In the genomic region with DNA sequence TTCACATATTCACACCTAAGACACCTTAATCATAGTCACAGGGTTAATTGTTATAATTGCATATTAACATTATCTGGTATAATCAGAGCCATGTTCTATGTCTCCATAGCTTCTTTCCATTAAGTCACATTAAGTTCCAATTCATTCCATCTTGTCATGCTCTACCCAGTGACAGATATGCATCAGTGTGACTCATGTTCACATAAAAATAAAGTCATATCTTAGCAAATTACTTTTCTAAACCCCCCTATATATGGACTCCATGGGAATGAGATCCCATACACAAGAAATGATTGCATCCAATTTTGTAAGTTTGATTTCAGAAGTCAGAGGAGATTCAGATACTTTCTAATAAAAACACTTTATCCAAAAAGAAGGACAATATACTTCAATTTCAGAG, we compare ENCODE assay signal across 23 cellular contexts. TPM values are rescaled to one million over a fixed set of nuclear protein-coding genes. Genes with fewer than 3 reads are reported as not detected.
DNase-seq lines count a peak whose midpoint lies in the region; ATAC-seq, FAIRE-seq and TF ChIP-seq lines count a peak whose summit lies in the region.
"Had no signal": no experiment of that assay in that cellular context is flagged by ENCODE, and none has a peak within 500 bp of the region (broad histone marks: within the 10 kb centered on the region; RNA-seq: fewer than 3 reads in every experiment).

No MANE protein-coding gene starts in this region.

- TF ChIP-seq CTCF in K562 (IDR thresholded peaks at IDR 0.05 in 2 of 3, conservative IDR thresholded peaks at IDR 0.05 in 1 of 3; ENCODE audit: insufficient read depth in 2 of 3, low read depth in 1 of 3, low read length in 3 of 3), result no peak
- no peak for TF ChIP-seq CTCF in endothelial cell of umbilical vein (IDR thresholded peaks at IDR 0.05; ENCODE audit: extremely low read depth in 1 of 2, insufficient read depth in 1 of 2, low read depth in 1 of 2, low read length in 2 of 2)
- no peak for TF ChIP-seq CTCF in neural progenitor cell (IDR thresholded peaks at IDR 0.05)
- no peak for TF ChIP-seq CTCF in testis (IDR thresholded peaks at IDR 0.05)

- peaks cover 21% of the 10 kb centered on the region for H3K9me3 Mint-ChIP-seq in T-helper 2 cell treated with Interferon-gamma antibody and Interleukin-4, amounts not matched to agents 5 μg/mL and 100 μg/mL, for 36 hours
- peaks cover 7% of the 10 kb centered on the region for H3K9me3 Mint-ChIP-seq in natural killer cell treated with Interleukin-12 subunit alpha and Interleukin-12 subunit beta and Interleukin-15 and Interleukin-18, amount 100 ng/mL, for 72 hours
- H3K9me3 Mint-ChIP-seq in neural progenitor cell, result peaks cover 16% of the 10 kb centered on the region

- TF ChIP-seq RAD21 in K562 (CRISPR knock-in tag; conservative IDR thresholded peaks at IDR 0.05 in 1 of 2, IDR thresholded peaks at IDR 0.05 in 1 of 2), result no peak

- H3K4me2 ChIP-seq in K562 (ENCODE audit: insufficient read depth, low read length) (no peak overlapping the region), endothelial cell of umbilical vein (ENCODE audit: insufficient read depth, low read length) (no peak overlapping the region), neural progenitor cell (no peak overlapping the region)
- H3K4me2 ChIP-seq: A549, BLaER1, GM23338 had no signal

- H3K27ac Mint-ChIP-seq in T-helper 2 cell treated with Interferon-gamma antibody and Interleukin-4, amounts not matched to agents 5 μg/mL and 100 μg/mL, for 36 hours, result peak overlapping the region; percentile 58
- peak overlapping the region; percentile 24 to 27 for H3K27ac Mint-ChIP-seq in natural killer cell treated with Interleukin-12 subunit alpha and Interleukin-12 subunit beta and Interleukin-15 and Interleukin-18, amount 100 ng/mL, for 72 hours
- no peak overlapping the region for H3K27ac Mint-ChIP-seq in neural progenitor cell
- H3K27ac Mint-ChIP-seq: CD14-positive monocyte, GM23338, HFFc6 had no signal

- H3K9me3 ChIP-seq in K562 (replicated peaks; ENCODE audit: control insufficient read depth, insufficient read depth, low read depth, low read length) (no peaks in the 10 kb centered on the region), endothelial cell of umbilical vein (replicated peaks; ENCODE audit: control insufficient read depth, insufficient read depth, low read length) (no peaks in the 10 kb centered on the region), neural progenitor cell (ENCODE audit: low read depth) (peaks cover 6% of the 10 kb centered on the region), testis (no peaks in the 10 kb centered on the region)
- H3K9me3 ChIP-seq: A549 had no signal

- peaks cover 7% of the 10 kb centered on the region for H3K4me1 Mint-ChIP-seq in T-helper 2 cell treated with Interferon-gamma antibody and Interleukin-4, amounts not matched to agents 5 μg/mL and 100 μg/mL, for 36 hours (ENCODE audit: low read depth)
- peaks cover 12 to 13% of the 10 kb centered on the region in 2 donors for H3K4me1 Mint-ChIP-seq in natural killer cell treated with Interleukin-12 subunit alpha and Interleukin-12 subunit beta and Interleukin-15 and Interleukin-18, amount 100 ng/mL, for 72 hours (ENCODE audit: low read depth in 2 of 2)
- no peaks in the 10 kb centered on the region for H3K4me1 Mint-ChIP-seq in neural progenitor cell
- H3K4me1 Mint-ChIP-seq: CD14-positive monocyte, GM23338 had no signal

- H3K4me3 ChIP-seq in K562 (no peak overlapping the region), endothelial cell of umbilical vein (replicated peaks in 1 of 3; ENCODE audit: insufficient read depth in 1 of 3, low read depth in 1 of 3, low read length in 3 of 3) (no peak overlapping the region), neural progenitor cell (no peak overlapping the region), testis (no peak overlapping the region)
- H3K4me3 ChIP-seq: A549, BLaER1, GM12878, GM23338 had no signal

- CTCF ChIA-PET in K562 (lab: Yijun Ruan, JAX; ENCODE audit: low intra/inter-chr PET ratio), result no interaction called here
- CTCF ChIA-PET in endothelial cell of umbilical vein (lab: Charles Lee), result interaction anchor here (16.6 kb wide), 1 partner anchor 149 kb away, joined by 379 read pairs; no protein-coding TSS in a partner anchor

- BruUV-seq in K562 (replicated peaks; lab: Mats Ljungman, UMichigan), result no TSS peak
- no TSS peak for BruUV-seq in endothelial cell of umbilical vein (replicated peaks; lab: Mats Ljungman, UMichigan)

- no peak for FAIRE-seq in K562 (lab: Jason Lieb, UNC)
- FAIRE-seq in endothelial cell of umbilical vein (lab: Jason Lieb, UNC), result no peak
- FAIRE-seq: A549, GM12878, HTR-8/SVneo had no signal

- no peak overlapping the region for H3K9ac ChIP-seq in K562 (ENCODE audit: insufficient read depth in 1 of 2, low read depth in 2 of 2, low read length in 2 of 2)
- no peak overlapping the region for H3K9ac ChIP-seq in endothelial cell of umbilical vein (replicated peaks; ENCODE audit: extremely low read depth, insufficient read depth, low read length)
- no peak overlapping the region for H3K9ac ChIP-seq in neural progenitor cell
- H3K9ac ChIP-seq: BLaER1 had no signal

- no peak for TF ChIP-seq EP300 in K562 (IDR thresholded peaks at IDR 0.05; ENCODE audit: low read length)

- H3K27me3 ChIP-seq in K562 (ENCODE audit: control insufficient read depth in 2 of 2, insufficient read depth in 2 of 2, low read length in 2 of 2), result peaks cover 7 to 20% of the 10 kb centered on the region in 2 experiments; a peak in 2 of 5 replicates
- no peaks in the 10 kb centered on the region for H3K27me3 ChIP-seq in endothelial cell of umbilical vein (ENCODE audit: control insufficient read depth in 2 of 2, insufficient read depth in 2 of 2, low read length in 2 of 2)
- no peaks in the 10 kb centered on the region for H3K27me3 ChIP-seq in neural progenitor cell
- no peaks in the 10 kb centered on the region for H3K27me3 ChIP-seq in testis
- H3K27me3 ChIP-seq: BLaER1 had no signal

- no peak for DNase-seq in T-helper 2 cell treated with Interferon-gamma antibody and Interleukin-4, amounts not matched to agents 5 μg/mL and 100 μg/mL, for 36 hours (ENCODE audit: low spot score)
- DNase-seq in T-helper 2 cell (no peak), K562 (ENCODE audit: extremely low read depth in 1 of 4, low spot score in 3 of 4) (no peak), endothelial cell of umbilical vein (ENCODE audit: low read depth, low spot score) (no peak), neural progenitor cell (ENCODE audit: low spot score) (no peak), NCI-H2029 (lab: John Stamatoyannopoulos, UW) (no peak), testis (no peak)
- no peak for DNase-seq in natural killer cell treated with Interleukin-12 subunit alpha and Interleukin-12 subunit beta and Interleukin-15 and Interleukin-18, amount 100 ng/mL, for 72 hours (ENCODE audit: low spot score)
- DNase-seq: Calu3; CD4-positive, alpha-beta memory T cell; DMS79 treated with DMSO at 0.1 percent for 48 hours; EL; HFFc6; IMR-90 had no signal

- in situ Hi-C loops in K562 (cut with MboI), result no loop called here

- POLR2A ChIA-PET in K562 (lab: Yijun Ruan, JAX), result interaction anchor here (1.5 kb wide), 1 partner anchor 17 kb away, joined by 4 read pairs; no protein-coding TSS in a partner anchor
- POLR2A ChIA-PET in endothelial cell of umbilical vein (lab: Charles Lee), result no interaction called here

- H3K27ac ChIP-seq in K562 (ENCODE audit: extremely low read depth, low read depth, low read length) (no peak overlapping the region), endothelial cell of umbilical vein (ENCODE audit: insufficient read depth, low read depth, low read length) (no peak overlapping the region), neural progenitor cell (no peak overlapping the region), testis (no peak overlapping the region)
- H3K27ac ChIP-seq: 22Rv1, A549, BLaER1, HL-60 had no signal

- H3K4me1 ChIP-seq in K562 (replicated peaks in 1 of 2; ENCODE audit: control insufficient read depth in 2 of 2, insufficient read depth in 2 of 2, low read length in 2 of 2) (no peaks in the 10 kb centered on the region), endothelial cell of umbilical vein (ENCODE audit: control insufficient read depth, extremely low read depth, insufficient read depth, low read length) (peaks cover 2% of the 10 kb centered on the region), neural progenitor cell (no peaks in the 10 kb centered on the region), testis (peaks cover 5% of the 10 kb centered on the region)
- H3K4me1 ChIP-seq: A549, BLaER1 had no signal

- no peak for ATAC-seq in K562
- no peak for ATAC-seq in natural killer cell treated with Interleukin-12 subunit alpha and Interleukin-12 subunit beta and Interleukin-15 and Interleukin-18, amount 100 ng/mL, for 72 hours
- ATAC-seq: A549, GM12878, GM23338, HCT116 had no signal

- H2AFZ ChIP-seq in K562 (ENCODE audit: low read depth, low read length), result no peak overlapping the region
- H2AFZ ChIP-seq in endothelial cell of umbilical vein (ENCODE audit: low read depth, low read length), result no peak overlapping the region
- H2AFZ ChIP-seq in neural progenitor cell (replicated peaks), result no peak overlapping the region
- H2AFZ ChIP-seq: GM23338 had no signal

- H3K4me3 Mint-ChIP-seq in T-helper 2 cell treated with Interferon-gamma antibody and Interleukin-4, amounts not matched to agents 5 μg/mL and 100 μg/mL, for 36 hours, result peak overlapping the region; percentile 5
- peak overlapping the region; percentile 36 for H3K4me3 Mint-ChIP-seq in natural killer cell treated with Interleukin-12 subunit alpha and Interleukin-12 subunit beta and Interleukin-15 and Interleukin-18, amount 100 ng/mL, for 72 hours
- no peak overlapping the region for H3K4me3 Mint-ChIP-seq in neural progenitor cell
- H3K4me3 Mint-ChIP-seq: CD14-positive monocyte; CD4-positive, alpha-beta memory T cell; GM23338; HFFc6 had no signal

- H4K20me1 ChIP-seq in K562 (replicated peaks; ENCODE audit: control insufficient read depth, insufficient read depth, low read length), result no peaks in the 10 kb centered on the region
- H4K20me1 ChIP-seq in endothelial cell of umbilical vein (replicated peaks; ENCODE audit: control insufficient read depth, extremely low read depth, insufficient read depth, low read length), result no peaks in the 10 kb centered on the region
- no peaks in the 10 kb centered on the region for H4K20me1 ChIP-seq in neural progenitor cell (ENCODE audit: low read depth)
- H4K20me1 ChIP-seq: BLaER1 had no signal

- no peaks in the 10 kb centered on the region for H3K36me3 ChIP-seq in K562 (ENCODE audit: control insufficient read depth, insufficient read depth, low read length)
- no peaks in the 10 kb centered on the region for H3K36me3 ChIP-seq in endothelial cell of umbilical vein (ENCODE audit: control insufficient read depth in 2 of 2, extremely low read depth in 1 of 2, insufficient read depth in 2 of 2, low read length in 2 of 2)
- H3K36me3 ChIP-seq in neural progenitor cell, result no peaks in the 10 kb centered on the region
- H3K36me3 ChIP-seq in testis (ENCODE audit: low read depth, missing control alignments), result no peaks in the 10 kb centered on the region
- H3K36me3 ChIP-seq: BLaER1 had no signal

- intact Hi-C loops in K562 (cut with micrococcal nuclease) (no loop called here), endothelial cell of umbilical vein (cut with micrococcal nuclease) (no loop called here), testis (cut with DNase I; ENCODE audit: low total_unique reads) (no loop called here)

- peaks cover 11% of the 10 kb centered on the region for H3K36me3 Mint-ChIP-seq in T-helper 2 cell treated with Interferon-gamma antibody and Interleukin-4, amounts not matched to agents 5 μg/mL and 100 μg/mL, for 36 hours (ENCODE audit: low read depth)
- H3K36me3 Mint-ChIP-seq in natural killer cell treated with Interleukin-12 subunit alpha and Interleukin-12 subunit beta and Interleukin-15 and Interleukin-18, amount 100 ng/mL, for 72 hours, result peaks cover 20% of the 10 kb centered on the region
- no peaks in the 10 kb centered on the region for H3K36me3 Mint-ChIP-seq in neural progenitor cell
- H3K36me3 Mint-ChIP-seq: CD14-positive monocyte had no signal

- no peak for TF ChIP-seq POLR2A in K562 (conservative IDR thresholded peaks at IDR 0.05)
- no peak for TF ChIP-seq POLR2A in endothelial cell of umbilical vein (IDR thresholded peaks at IDR 0.05; ENCODE audit: low read depth, low read length)
- no peak for TF ChIP-seq POLR2A in testis (IDR thresholded peaks at IDR 0.05)

- peaks cover 8% of the 10 kb centered on the region for H3K27me3 Mint-ChIP-seq in T-helper 2 cell treated with Interferon-gamma antibody and Interleukin-4, amounts not matched to agents 5 μg/mL and 100 μg/mL, for 36 hours (ENCODE audit: low read depth)
- H3K27me3 Mint-ChIP-seq in natural killer cell treated with Interleukin-12 subunit alpha and Interleukin-12 subunit beta and Interleukin-15 and Interleukin-18, amount 100 ng/mL, for 72 hours, result no peaks in the 10 kb centered on the region
- H3K27me3 Mint-ChIP-seq in neural progenitor cell (ENCODE audit: insufficient read depth, low read depth), result no peaks in the 10 kb centered on the region

- H3K79me2 ChIP-seq in K562 (ENCODE audit: control insufficient read depth, insufficient read depth, low read length), result no peaks in the 10 kb centered on the region
- H3K79me2 ChIP-seq in endothelial cell of umbilical vein (ENCODE audit: control insufficient read depth, insufficient read depth, low read length), result no peaks in the 10 kb centered on the region
- no peaks in the 10 kb centered on the region for H3K79me2 ChIP-seq in neural progenitor cell (ENCODE audit: low read depth)

- dilution Hi-C loops in endothelial cell of umbilical vein (cut with MboI; ENCODE audit: extremely low pct_ligation_motif_present, low sequenced_read_pairs), result no loop called here

- H3K9me1 ChIP-seq in K562 (ENCODE audit: control insufficient read depth, insufficient read depth, low read length), result no peaks in the 10 kb centered on the region
- no peaks in the 10 kb centered on the region for H3K9me1 ChIP-seq in endothelial cell of umbilical vein (replicated peaks; ENCODE audit: control insufficient read depth, extremely low read depth, insufficient read depth, low read length)

- no peaks in the 10 kb centered on the region for H3F3A ChIP-seq in neural progenitor cell (ENCODE audit: low read depth)

RNA-seq across cellular contexts. Expression of a gene that starts 27.3 kb away (rescaled TPM):
- total RNA-seq in K562 (2011; cell fraction: chromatin; rRNA removed; ENCODE audit: low replicate concordance), result 3.7 and 5.3 TPM in 2 replicates
- total RNA-seq in K562 (2011; cell fraction: nucleolus; rRNA removed), result 2.2 and 3.2 TPM in 2 replicates
- total RNA-seq in K562 (2011; cell fraction: nucleoplasm; rRNA removed), result 2.1 and 3.4 TPM in 2 replicates
- total RNA-seq in K562 (2014; rRNA removed) (0.23 and 0.29 TPM in 2 replicates), K562 (2014; rRNA removed; fragmentation: Illumina TruSeq; extraction: Trizol) (0.40 and 0.51 TPM in 2 replicates), K562 (2015; rRNA removed; fragmentation: Illumina TruSeq; extraction: Trizol) (0.53 and 0.65 TPM in 2 replicates), K562 (2021) (1.3 and 2.0 TPM in 2 replicates), endothelial cell of umbilical vein (8,837 and 8,883 TPM in 2 replicates), neural progenitor cell (ENCODE audit: low replicate concordance) (14.6 and 17.6 TPM in 2 replicates), testis (10 to 100 TPM; 13.9 to 20.7 TPM)
- polyA plus RNA-seq in K562 (2011; rRNA removed) (0.16 and 0.64 TPM in 2 replicates), K562 (2014; fragmentation: Illumina TruSeq; extraction: Trizol) (0.12 and 0.40 TPM in 2 replicates), K562 (2014; fragmentation: Nextera tagmentation; extraction: Ambion mirVana) (under 1 TPM; 0.04 to 0.08 TPM), K562 (2014; rRNA removed) (0.07 and 1.0 TPM in 2 replicates), endothelial cell of umbilical vein (6,148 and 6,293 TPM in 2 replicates), testis (ENCODE audit: insufficient read depth, low read depth, low replicate concordance) (12.6 TPM)
- polyA plus RNA-seq in K562 (2011; cell fraction: cytosol; rRNA removed), result 0.44 and 1.9 TPM in 2 replicates
- 0.44 and 7.7 TPM in 2 replicates for polyA plus RNA-seq in K562 (2011; cell fraction: nucleus; rRNA removed)
- 0.31 and 0.84 TPM in 2 replicates for polyA plus RNA-seq in K562 (2012)
- 0.42 and 2.6 TPM in 2 replicates for polyA minus RNA-seq in K562 (2011; rRNA and poly(A)+ RNA removed)
- 2.8 and 4.3 TPM in 2 replicates for polyA minus RNA-seq in K562 (2011; cell fraction: cytosol; rRNA and poly(A)+ RNA removed)
- polyA minus RNA-seq in K562 (2011; cell fraction: nucleus; rRNA and poly(A)+ RNA removed), result 1.1 and 7.7 TPM in 2 replicates
- polyA plus RNA-seq in endothelial cell of umbilical vein (2011; cell fraction: cytosol; rRNA removed), result 2,202 and 2,655 TPM in 2 replicates
- polyA plus RNA-seq in endothelial cell of umbilical vein (2011; cell fraction: nucleus; rRNA removed), result 17,201 and 26,660 TPM in 2 replicates
- 3,629 and 3,767 TPM in 2 replicates for polyA plus RNA-seq in endothelial cell of umbilical vein (2012)
- polyA minus RNA-seq in endothelial cell of umbilical vein, result 17,988 and 18,091 TPM in 2 replicates
- 7.8 TPM for polyA minus RNA-seq in endothelial cell of umbilical vein (2011; cell fraction: cytosol; rRNA and poly(A)+ RNA removed)
- 23,649 and 24,248 TPM in 2 replicates for polyA minus RNA-seq in endothelial cell of umbilical vein (2011; cell fraction: nucleus; rRNA and poly(A)+ RNA removed)
- under 1 TPM; 0.31 to 0.38 TPM for total RNA-seq in natural killer cell treated with Interleukin-12 subunit alpha and Interleukin-12 subunit beta and Interleukin-15 and Interleukin-18, amount 100 ng/mL, for 72 hours

Comparison
In these comparisons a context has a peak if more than half of its experiments do, and no peak if none do; other contexts are left out.
1. RNA of a gene that starts 27.3 kb away (total RNA-seq): 8,837 to 8,883 TPM in endothelial cell of umbilical vein; 13.9 to 20.7 TPM in testis, 14.6 to 17.6 TPM in neural progenitor cell, 0.23 to 5.3 TPM in K562 and 0.31 to 0.38 TPM in natural killer cell treated with Interleukin-12 subunit alpha and Interleukin-12 subunit beta and Interleukin-15 and Interleukin-18, amount 100 ng/mL, for 72 hours; every median in the first group is over 100 times any median in the second.